25 cellular contexts compared by ENCODE assay signal in the genomic region with DNA sequence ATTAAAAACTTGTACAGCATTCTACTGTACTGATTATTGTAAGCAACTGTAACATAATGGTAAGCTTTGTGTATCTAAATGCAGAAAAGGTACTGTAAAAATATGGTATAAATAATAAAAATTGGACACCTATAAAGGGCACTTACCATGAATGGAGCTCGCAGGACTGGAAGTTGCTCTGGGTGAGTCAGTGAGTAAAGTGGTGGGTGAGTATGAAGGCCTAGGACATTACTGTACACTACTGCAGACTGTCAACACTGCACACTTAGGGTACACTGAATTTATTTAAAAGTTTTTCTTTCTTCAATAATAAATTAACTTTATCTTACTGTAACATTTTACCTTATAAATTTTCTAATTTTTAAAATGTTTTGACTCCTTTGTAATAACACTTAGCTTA.
"Had no signal": no experiment of that assay in that cellular context is flagged by ENCODE, and none has a peak within 500 bp of the region (broad histone marks: within the 10 kb centered on the region; RNA-seq: fewer than 3 reads in every experiment).

No MANE protein-coding gene starts in this region.

- H3K9me3 ChIP-seq: thyroid gland, upper lobe of right lung had no signal

- H3K36me3 ChIP-seq: thyroid gland, upper lobe of right lung had no signal

- H3K36me3 Mint-ChIP-seq: natural killer cell treated with Interleukin-12 subunit alpha and Interleukin-12 subunit beta and Interleukin-15 and Interleukin-18, amount 100 ng/mL, for 72 hours had no signal

- H3K4me1 Mint-ChIP-seq: activated T-helper 17 cell treated with anti-CD3 and anti-CD28 coated beads, Interleukin-2, amount 50 U/mL, for 72 hours had no signal

- H3K27ac Mint-ChIP-seq: activated CD8-positive, alpha-beta T cell treated with anti-CD3 and anti-CD28 coated beads, Interleukin-2, amount 10 ng/mL, durations not matched to agents 7 days and 5 days; activated naive CD8-positive, alpha-beta T cell; activated T-helper 17 cell treated with anti-CD3 and anti-CD28 coated beads, Interleukin-2, amount 50 U/mL, for 72 hours; dendritic cell treated with granulocyte-macrophage colony-stimulating factor and Interleukin-4, amounts not matched to agents 40 ng/mL and 50 ng/mL, for 4 days; memory B cell; natural killer cell treated with Interleukin-12 subunit alpha and Interleukin-12 subunit beta and Interleukin-15 and Interleukin-18, amount 100 ng/mL, for 72 hours; stimulated activated naive CD8-positive, alpha-beta T cell treated with anti-CD3 and anti-CD28 coated beads, Interleukin-15, Interleukin-2, amounts not matched to agents 100 ng/mL and 50 ng/mL, for 24 hours had no signal

- H3K27me3 ChIP-seq: thyroid gland, upper lobe of right lung had no signal

- H3K4me3 Mint-ChIP-seq: activated CD8-positive, alpha-beta T cell treated with anti-CD3 and anti-CD28 coated beads, Interleukin-2, amount 10 ng/mL, durations not matched to agents 7 days and 5 days; activated naive CD8-positive, alpha-beta T cell; activated T-helper 17 cell treated with anti-CD3 and anti-CD28 coated beads, Interleukin-2, amount 50 U/mL, for 72 hours; dendritic cell treated with granulocyte-macrophage colony-stimulating factor and Interleukin-4, amounts not matched to agents 40 ng/mL and 50 ng/mL, for 4 days; memory B cell; natural killer cell treated with Interleukin-12 subunit alpha and Interleukin-12 subunit beta and Interleukin-15 and Interleukin-18, amount 100 ng/mL, for 72 hours; stimulated activated naive CD8-positive, alpha-beta T cell treated with anti-CD3 and anti-CD28 coated beads, Interleukin-15, Interleukin-2, amounts not matched to agents 100 ng/mL and 50 ng/mL, for 24 hours had no signal

- H3K27ac ChIP-seq: parathyroid adenoma, thyroid gland, upper lobe of right lung had no signal

- FAIRE-seq: TTC549 had no signal

- H3K27me3 Mint-ChIP-seq: activated naive CD8-positive, alpha-beta T cell; activated T-helper 17 cell treated with anti-CD3 and anti-CD28 coated beads, Interleukin-2, amount 50 U/mL, for 72 hours; dendritic cell treated with granulocyte-macrophage colony-stimulating factor and Interleukin-4, amounts not matched to agents 40 ng/mL and 50 ng/mL, for 4 days; memory B cell; natural killer cell treated with Interleukin-12 subunit alpha and Interleukin-12 subunit beta and Interleukin-15 and Interleukin-18, amount 100 ng/mL, for 72 hours; stimulated activated naive CD8-positive, alpha-beta T cell treated with anti-CD3 and anti-CD28 coated beads, Interleukin-15, Interleukin-2, amounts not matched to agents 100 ng/mL and 50 ng/mL, for 24 hours had no signal

- ATAC-seq: activated CD8-positive, alpha-beta T cell treated with anti-CD3 and anti-CD28 coated beads, Interleukin-2, amount 10 ng/mL, durations not matched to agents 7 days and 5 days; activated T-helper 17 cell treated with anti-CD3 and anti-CD28 coated beads, Interleukin-2, amount 50 U/mL, for 72 hours; natural killer cell treated with Interleukin-12 subunit alpha and Interleukin-12 subunit beta and Interleukin-15 and Interleukin-18, amount 100 ng/mL, for 72 hours; right cardiac atrium; upper lobe of right lung had no signal

- H3K9me3 Mint-ChIP-seq: activated T-helper 17 cell treated with anti-CD3 and anti-CD28 coated beads, Interleukin-2, amount 50 U/mL, for 72 hours; dendritic cell treated with granulocyte-macrophage colony-stimulating factor and Interleukin-4, amounts not matched to agents 40 ng/mL and 50 ng/mL, for 4 days; natural killer cell treated with Interleukin-12 subunit alpha and Interleukin-12 subunit beta and Interleukin-15 and Interleukin-18, amount 100 ng/mL, for 72 hours; stimulated activated naive CD8-positive, alpha-beta T cell treated with anti-CD3 and anti-CD28 coated beads, Interleukin-15, Interleukin-2, amounts not matched to agents 100 ng/mL and 50 ng/mL, for 24 hours had no signal

- H3K4me3 ChIP-seq: thyroid gland, upper lobe of right lung had no signal

- DNase-seq: activated CD4-positive, alpha-beta T cell treated with anti-CD3 and anti-CD28 coated beads for 1 hour; activated CD4-positive, alpha-beta T cell treated with anti-CD3 and anti-CD28 coated beads, Interleukin-2, amount 50 U/mL, for 1 hour; activated CD8-positive, alpha-beta T cell treated with anti-CD3 and anti-CD28 coated beads, Interleukin-2, amount 10 ng/mL, durations not matched to agents 7 days and 5 days; activated naive CD4-positive, alpha-beta T cell; activated T-cell treated with anti-CD3 and anti-CD28 coated beads, Interleukin-2, amount 50 U/mL, for 1 hour; amniotic stem cell; effector CD4-positive, alpha-beta T cell; erythroblast; glutamatergic neuron; hippocampal formation; right cardiac atrium; stimulated activated CD4-positive, alpha-beta T cell treated with anti-CD3 and anti-CD28 coated beads, Interleukin-12 subunit alpha, Interleukin-12 subunit beta, amount 100 ng/mL, for 4 hours; stimulated activated CD4-positive, alpha-beta T cell treated with anti-CD3 and anti-CD28 coated beads, Interleukin-4, amount 100 ng/mL, for 4 hours; substantia nigra; T-helper 1 cell; thyroid gland; upper lobe of right lung had no signal
